Comparison of ENCODE assay signal across 8 cellular contexts in genomic region chrX:41334866-41335589, GRCh38.
DNase-seq lines count a peak whose midpoint lies in the region; ATAC-seq and TF ChIP-seq lines count a peak whose summit lies in the region.

No MANE protein-coding gene starts in this region.

- H3K4me3 ChIP-seq in AG10803 (ENCODE audit: low read length) (peak overlapping the region; percentile 90), NB4 (ENCODE audit: low read depth, low read length) (peak overlapping the region; percentile 90), muscle layer of duodenum (ENCODE audit: low read depth in 1 of 2, low read length in 2 of 2) (peak overlapping the region; percentile 73 to 90)

- peak overlapping the region; percentile 100 for H3K27ac Mint-ChIP-seq in stimulated activated memory B cell treated with anti-CD40 and anti-IgM and Interleukin-4, amounts not matched to agents 10 μg/mL and 1 μg/mL and 100 μg/mL, for 72 hours

- no peaks in the 10 kb centered on the region for H3K27me3 Mint-ChIP-seq in stimulated activated memory B cell treated with anti-CD40 and anti-IgM and Interleukin-4, amounts not matched to agents 10 μg/mL and 1 μg/mL and 100 μg/mL, for 72 hours

- H3K27ac ChIP-seq in epithelial cell of prostate (peak overlapping the region; percentile 97), muscle layer of duodenum (ENCODE audit: low read length) (peak overlapping the region; percentile 97)

- H3K27me3 ChIP-seq in muscle layer of duodenum (ENCODE audit: low read depth, low read length) = no peaks in the 10 kb centered on the region

- peaks cover 0 to 18% of the 10 kb centered on the region in 2 donors for H3K4me1 ChIP-seq in muscle layer of duodenum (ENCODE audit: control insufficient read depth in 1 of 2, insufficient read depth in 2 of 2, low read length in 2 of 2)

- peaks cover 17% of the 10 kb centered on the region for H3K36me3 Mint-ChIP-seq in stimulated activated memory B cell treated with anti-CD40 and anti-IgM and Interleukin-4, amounts not matched to agents 10 μg/mL and 1 μg/mL and 100 μg/mL, for 72 hours

- peaks cover 21% of the 10 kb centered on the region for H3K4me1 Mint-ChIP-seq in stimulated activated memory B cell treated with anti-CD40 and anti-IgM and Interleukin-4, amounts not matched to agents 10 μg/mL and 1 μg/mL and 100 μg/mL, for 72 hours

- H3K9me3 ChIP-seq in muscle layer of duodenum (ENCODE audit: control insufficient read depth in 1 of 2, low read length in 2 of 2) = no peaks in the 10 kb centered on the region

- TF ChIP-seq CTCF in AG10803 (conservative IDR thresholded peaks at IDR 0.05; ENCODE audit: low read length) (no peak), NB4 (IDR thresholded peaks at IDR 0.05; ENCODE audit: low read depth, low read length) (no peak)

- H3K36me3 ChIP-seq in muscle layer of duodenum (ENCODE audit: control insufficient read depth in 1 of 2, insufficient read depth in 2 of 2, low read length in 2 of 2) = peaks cover 14 to 16% of the 10 kb centered on the region in 2 donors

- no peaks in the 10 kb centered on the region for H3K9me3 Mint-ChIP-seq in stimulated activated memory B cell treated with anti-CD40 and anti-IgM and Interleukin-4, amounts not matched to agents 10 μg/mL and 1 μg/mL and 100 μg/mL, for 72 hours

- peak; percentile 17 for ATAC-seq in GM19397 (IDR thresholded peaks at IDR 0.05; ENCODE audit: unreplicated experiment)
- peak; percentile 42 for ATAC-seq in stimulated activated memory B cell treated with anti-CD40 and anti-IgM and Interleukin-4, amounts not matched to agents 10 μg/mL and 1 μg/mL and 100 μg/mL, for 72 hours

- TF ChIP-seq POLR2A in NB4 (IDR thresholded peaks at IDR 0.05; ENCODE audit: extremely low read depth, insufficient read length) = no peak

- H3K4me3 Mint-ChIP-seq in stimulated activated memory B cell treated with anti-CD40 and anti-IgM and Interleukin-4, amounts not matched to agents 10 μg/mL and 1 μg/mL and 100 μg/mL, for 72 hours = peak overlapping the region; percentile 100

- DNase-seq in AG10803 (ENCODE audit: low read depth) = peak; percentile 55
- peak; percentile 69 for DNase-seq in NB4 (ENCODE audit: low read depth)
- peak; percentile 43 for DNase-seq in activated T-cell treated with anti-CD3 and anti-CD28 coated beads for 1 hour (ENCODE audit: low read depth)
- DNase-seq in epithelial cell of prostate (ENCODE audit: low read depth, low spot score) = no peak
- DNase-seq in NCI-H2107 (lab: John Stamatoyannopoulos, UW) = no peak

Comparison
In these comparisons a context has a peak if more than half of its experiments do, and no peak if none do; other contexts are left out.
1. DNase-seq: peak in AG10803 (single experiment), NB4 (single experiment) and activated T-cell treated with anti-CD3 and anti-CD28 coated beads for 1 hour (single experiment); none in epithelial cell of prostate (single experiment) and NCI-H2107 (single experiment).
2. Peak in every context shown above with its lines, with median percentiles within 50 percentile points of each other: H3K4me3 ChIP-seq.